Comparison of ENCODE assay signal across 23 cellular contexts in genomic region chr1:207840380-207840779, GRCh38.
A peak's percentile ranks its signal among the peaks of the same experiment; 100 is the strongest.
DNase-seq lines count a peak whose midpoint lies in the region; ATAC-seq and TF ChIP-seq lines count a peak whose summit lies in the region.
"Had no signal": no experiment of that assay in that cellular context is flagged by ENCODE, and none has a peak within 500 bp of the region (broad histone marks: within the 10 kb centered on the region; RNA-seq: fewer than 3 reads in every experiment).

No MANE protein-coding gene starts in this region.

- intact Hi-C loops in gastrocnemius medialis (cut with DNase I; ENCODE audit: low total_unique reads) (no loop called here), ascending aorta (cut with DNase I) (no loop called here)

- H3K9me3 ChIP-seq in SK-N-SH: no peaks in the 10 kb centered on the region
- H3K9me3 ChIP-seq in gastrocnemius medialis: no peaks in the 10 kb centered on the region
- H3K9me3 ChIP-seq in ascending aorta: no peaks in the 10 kb centered on the region
- H3K9me3 ChIP-seq: pancreas had no signal

- DNase-seq in SK-N-SH (no peak), RKO (ENCODE audit: low spot score) (peak; percentile 6), kidney epithelial cell (ENCODE audit: low read depth) (no peak), gastrocnemius medialis (no peak), ascending aorta (ENCODE audit: low spot score in 2 of 2) (no peak), NCI-H69 (lab: John Stamatoyannopoulos, UW) (no peak)
- DNase-seq: activated CD4-positive, alpha-beta T cell treated with anti-CD3 and anti-CD28 coated beads, Interleukin-2, amount 50 U/mL, for 4 hours; activated naive CD4-positive, alpha-beta T cell treated with anti-CD3 and anti-CD28 coated beads, Interleukin-2, amount 10 ng/mL, durations not matched to agents 7 days and 5 days; activated T-cell treated with anti-CD3 and anti-CD28 coated beads, Interleukin-2, amount 50 U/mL, for 4 hours; DMS 273 treated with DMSO at 0.1 percent for 48 hours; Kasumi-1; NCI-H1105; NCI-H2081; NCI-H446 treated with DMSO at 0.1 percent for 48 hours; pancreas; Right ventricle myocardium superior; stimulated activated naive CD8-positive, alpha-beta T cell treated with anti-CD3 and anti-CD28 coated beads, Interleukin-15, amount 100 ng/mL, for 72 hours had no signal

- in situ Hi-C loops in gastrocnemius medialis (cut with MboI; ENCODE audit: low sequenced_read_pairs in 4 of 4): no loop called here

- H3K27me3 ChIP-seq in SK-N-SH (ENCODE audit: insufficient read depth): no peaks in the 10 kb centered on the region
- no peaks in the 10 kb centered on the region for H3K27me3 ChIP-seq in kidney epithelial cell (ENCODE audit: control insufficient read depth, insufficient read depth, low read length)
- H3K27me3 ChIP-seq in gastrocnemius medialis: no peaks in the 10 kb centered on the region
- H3K27me3 ChIP-seq in ascending aorta: no peaks in the 10 kb centered on the region
- H3K27me3 ChIP-seq: pancreas had no signal

- no peaks in the 10 kb centered on the region for H3F3A ChIP-seq in SK-N-SH (replicated peaks; ENCODE audit: insufficient read depth)

- H3K79me2 ChIP-seq in SK-N-SH (ENCODE audit: insufficient read depth): peaks cover 2% of the 10 kb centered on the region; the same call in 1 of the 2 replicates

- no peak overlapping the region for H3K4me2 ChIP-seq in SK-N-SH

- peaks cover 0 to 3% of the 10 kb centered on the region in 2 experiments; a peak in 1 of 4 replicates for H3K4me1 ChIP-seq in SK-N-SH (ENCODE audit: control insufficient read depth in 1 of 2, insufficient read depth in 2 of 2, low read depth in 1 of 2, low read length in 1 of 2)
- H3K4me1 ChIP-seq in gastrocnemius medialis: peaks cover 64 to 70% of the 10 kb centered on the region in 2 donors
- peaks cover 5 to 30% of the 10 kb centered on the region in 2 donors for H3K4me1 ChIP-seq in ascending aorta

- H3K27ac ChIP-seq in SK-N-SH (ENCODE audit: low read depth in 2 of 2, low read length in 1 of 2) (no peak overlapping the region), gastrocnemius medialis (peak overlapping the region in 3 of 4 donors; percentile 96 to 100 (median 100)), ascending aorta (peak overlapping the region in 1 of 2 donors; percentile 10)
- H3K27ac ChIP-seq: 22Rv1, pancreas, skin epidermis had no signal

- CTCF ChIA-PET in SK-N-SH (lab: Yijun Ruan, JAX): interaction anchor here (2.0 to 3.3 kb wide), 2 partner anchors 20 to 29 kb away, joined by 4 to 16 read pairs; no protein-coding TSS in a partner anchor

- POLR2A ChIA-PET in SK-N-SH (lab: Yijun Ruan, JAX): no interaction called here

- no peak for TF ChIP-seq RAD21 in SK-N-SH (IDR thresholded peaks at IDR 0.05; ENCODE audit: low read length)

- TF ChIP-seq POLR2A in gastrocnemius medialis (IDR thresholded peaks at IDR 0.05): no peak

- no peak for TF ChIP-seq EP300 in SK-N-SH (IDR thresholded peaks at IDR 0.05; ENCODE audit: borderline replicate concordance in 1 of 2, low read depth in 1 of 2, low read length in 1 of 2)

- no peak for TF ChIP-seq CTCF in SK-N-SH (IDR thresholded peaks at IDR 0.05)
- TF ChIP-seq CTCF in kidney epithelial cell (IDR thresholded peaks at IDR 0.05; ENCODE audit: insufficient read depth, low read length, poor library complexity, severe bottlenecking): peak; percentile 2
- TF ChIP-seq CTCF in gastrocnemius medialis (IDR thresholded peaks at IDR 0.05 in 4 of 5, conservative IDR thresholded peaks at IDR 0.05 in 1 of 5): peak in 3 of 5 experiments; percentile 11 to 35 (median 24)
- TF ChIP-seq CTCF in ascending aorta (IDR thresholded peaks at IDR 0.05): no peak

- no peak overlapping the region for H3K4me3 ChIP-seq in SK-N-SH (ENCODE audit: low read depth in 2 of 2, low read length in 1 of 2)
- no peak overlapping the region for H3K4me3 ChIP-seq in kidney epithelial cell (ENCODE audit: low read depth, low read length)
- H3K4me3 ChIP-seq in gastrocnemius medialis: no peak overlapping the region
- no peak overlapping the region for H3K4me3 ChIP-seq in ascending aorta
- H3K4me3 ChIP-seq: lung, pancreas, skin epidermis had no signal

- no peaks in the 10 kb centered on the region for H4K20me1 ChIP-seq in SK-N-SH (ENCODE audit: insufficient read depth)

- no peaks in the 10 kb centered on the region for H3K9me2 ChIP-seq in SK-N-SH

- 100% methylated on average over 1 of the region's 2 CpGs for WGBS in SK-N-SH (ENCODE audit: low lambda C conversion rate)

- H2AFZ ChIP-seq in SK-N-SH (ENCODE audit: low read depth): no peak overlapping the region

- H3K9ac ChIP-seq in SK-N-SH: no peak overlapping the region

- H3K36me3 ChIP-seq in SK-N-SH (replicated peaks in 1 of 2; ENCODE audit: control insufficient read depth in 1 of 2, insufficient read depth in 2 of 2, low read length in 1 of 2): peaks cover 0 to 2% of the 10 kb centered on the region in 2 experiments
- H3K36me3 ChIP-seq in kidney epithelial cell (ENCODE audit: control insufficient read depth, insufficient read depth, low read length): no peaks in the 10 kb centered on the region
- no peaks in the 10 kb centered on the region for H3K36me3 ChIP-seq in gastrocnemius medialis
- peaks cover 2 to 3% of the 10 kb centered on the region in 2 donors for H3K36me3 ChIP-seq in ascending aorta
- H3K36me3 ChIP-seq: pancreas had no signal

- ATAC-seq in SK-N-SH treated with all-trans-retinoic acid at 6 μM for 48 hours: peak; percentile 30; the same call in 2 of the 3 replicates
- peak in 1 of 2 donors; percentile 13 for ATAC-seq in gastrocnemius medialis
- ATAC-seq in GM18498 (IDR thresholded peaks at IDR 0.05; ENCODE audit: unreplicated experiment): no peak
- ATAC-seq: activated T-cell treated with anti-CD3 and anti-CD28 coated beads, Interleukin-2, amount 50 U/mL, for 4 hours; pancreas; stimulated activated naive CD8-positive, alpha-beta T cell treated with anti-CD3 and anti-CD28 coated beads, Interleukin-15, amount 100 ng/mL, for 72 hours; T-cell had no signal

TF ChIP-seq in SK-N-SH treated with all-trans-retinoic acid at 6 μM for 48 hours, 23 proteins besides CTCF, POLR2A, EP300 and RAD21 (continues in another document):
- TF ChIP-seq ISL1 (CRISPR knock-in tag; IDR thresholded peaks at IDR 0.05) (no peak), ZNF70 (CRISPR knock-in tag; IDR thresholded peaks at IDR 0.05) (no peak), ZNF565 (CRISPR knock-in tag; conservative IDR thresholded peaks at IDR 0.05; ENCODE audit: low read depth) (no peak), RARB (CRISPR knock-in tag; IDR thresholded peaks at IDR 0.05) (no peak), CSRNP3 (CRISPR knock-in tag; IDR thresholded peaks at IDR 0.05) (no peak), BACH2 (CRISPR knock-in tag; IDR thresholded peaks at IDR 0.05; ENCODE audit: borderline replicate concordance) (no peak), GLIS3 (CRISPR knock-in tag; IDR thresholded peaks at IDR 0.05) (no peak), TOX (CRISPR knock-in tag; IDR thresholded peaks at IDR 0.05; ENCODE audit: borderline replicate concordance) (no peak)

TF ChIP-seq in SK-N-SH, 30 proteins besides CTCF, POLR2A, EP300 and RAD21:
- no peak for TF ChIP-seq TEAD4 (IDR thresholded peaks at IDR 0.05; ENCODE audit: borderline replicate concordance, insufficient read depth)
- TF ChIP-seq NRF1 (IDR thresholded peaks at IDR 0.05; ENCODE audit: low read depth, low read length): no peak
- TF ChIP-seq FOSL2 (IDR thresholded peaks at IDR 0.05; ENCODE audit: borderline replicate concordance, low read depth): no peak
- TF ChIP-seq JUND (IDR thresholded peaks at IDR 0.05): no peak
- TF ChIP-seq NFIC (IDR thresholded peaks at IDR 0.05; ENCODE audit: borderline replicate concordance): no peak
- TF ChIP-seq POLR2AphosphoS5 (IDR thresholded peaks at IDR 0.05; ENCODE audit: low read depth, low read length): no peak
- no peak for TF ChIP-seq USF1 (IDR thresholded peaks at IDR 0.05; ENCODE audit: borderline replicate concordance, low read depth)
- TF ChIP-seq EZH2phosphoT487 (IDR thresholded peaks at IDR 0.05; ENCODE audit: borderline replicate concordance, low read depth): no peak
- TF ChIP-seq RFX5 (IDR thresholded peaks at IDR 0.05; ENCODE audit: low read length): no peak
- no peak for TF ChIP-seq TAF1 (IDR thresholded peaks at IDR 0.05; ENCODE audit: borderline replicate concordance, low read depth, low read length)
- TF ChIP-seq GATA2 (CRISPR knock-in tag; IDR thresholded peaks at IDR 0.05): no peak
- no peak for TF ChIP-seq TCF12 (IDR thresholded peaks at IDR 0.05)
- no peak for TF ChIP-seq MAX (IDR thresholded peaks at IDR 0.05; ENCODE audit: low read depth)
- no peak for TF ChIP-seq ZBTB33 (IDR thresholded peaks at IDR 0.05; ENCODE audit: borderline replicate concordance, low read depth)

Comparison
In these comparisons a context has a peak if more than half of its experiments do, and no peak if none do; other contexts are left out.
1. H3K27ac ChIP-seq: peak in gastrocnemius medialis (3 of 4); none in SK-N-SH (0 of 2).
2. CTCF ChIP-seq: peak in kidney epithelial cell (single experiment) and gastrocnemius medialis (3 of 5); none in SK-N-SH (single experiment) and ascending aorta (0 of 3).